1 cellular context compared by ENCODE assay signal in genomic region chr4:123176605-123177004, GRCh38.
TF ChIP-seq lines count a peak whose summit lies in the region.

No MANE protein-coding gene starts in this region.

TF ChIP-seq in K562, 482 proteins besides CTCF, POLR2A, EP300 and RAD21 (continued from another document):
- TF ChIP-seq CCNT2 (IDR thresholded peaks at IDR 0.05; ENCODE audit: borderline replicate concordance, extremely low read depth, insufficient read length, low read depth, low read length) (no peak), PCBP2 (IDR thresholded peaks at IDR 0.05; ENCODE audit: low read depth, low read length, poor library complexity, severe bottlenecking) (no peak), HMG20B (CRISPR knock-in tag; IDR thresholded peaks at IDR 0.05) (no peak), CBFA2T3 (IDR thresholded peaks at IDR 0.05) (peak; percentile 61), LARP7 (IDR thresholded peaks at IDR 0.05) (no peak), ZHX1 (conservative IDR thresholded peaks at IDR 0.05; ENCODE audit: low read length) (no peak), ZNF384 (IDR thresholded peaks at IDR 0.05; ENCODE audit: low read depth, low read length) (no peak), TAL1 (IDR thresholded peaks at IDR 0.05) (peak; percentile 22; the same call in 1 of the 2 replicates), CHD7 (IDR thresholded peaks at IDR 0.05; ENCODE audit: low read depth, low read length) (no peak), ZNF212 (CRISPR knock-in tag; IDR thresholded peaks at IDR 0.05) (no peak)
